In the genomic region with DNA sequence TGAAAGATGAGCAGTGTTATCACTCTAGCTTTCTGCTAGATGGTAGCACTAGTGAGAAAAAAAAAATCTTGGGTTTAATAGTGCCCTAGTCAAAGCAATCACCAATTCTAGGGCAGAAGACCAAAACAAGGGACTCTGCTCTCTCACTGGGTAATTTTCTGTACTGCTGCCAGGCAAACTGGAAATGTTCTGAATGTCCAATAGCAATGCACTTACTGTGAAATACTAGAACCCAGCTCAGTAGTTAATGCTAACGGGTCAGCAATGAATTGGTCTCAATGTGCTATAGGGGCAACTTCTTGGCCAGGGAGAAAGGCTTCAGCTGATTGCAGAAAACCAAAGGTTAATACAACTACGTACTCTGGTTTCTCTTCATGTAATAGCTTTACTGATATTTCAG, we compare ENCODE assay signal across 8 cellular contexts. TPM values are rescaled to one million over a fixed set of nuclear protein-coding genes. Genes with fewer than 3 reads are reported as not detected.
DNase-seq lines count a peak whose midpoint lies in the region; TF ChIP-seq lines count a peak whose summit lies in the region.

No MANE protein-coding gene starts in this region.

- no peaks in the 10 kb centered on the region; the same call in 1 of the 2 replicates for H3K36me3 ChIP-seq in DOHH2 (ENCODE audit: control insufficient read depth, low read length)

- no peaks in the 10 kb centered on the region for H3K9me3 ChIP-seq in DOHH2 (ENCODE audit: control insufficient read depth, insufficient read depth, low read length)

- H4K20me1 ChIP-seq in DOHH2 (ENCODE audit: control insufficient read depth, insufficient read depth, low read depth, low read length): no peaks in the 10 kb centered on the region

- H3K79me2 ChIP-seq in DOHH2 (ENCODE audit: control insufficient read depth, low read length): peaks cover 61% of the 10 kb centered on the region

- H3F3A ChIP-seq in DOHH2 (ENCODE audit: control insufficient read depth, insufficient read depth): peaks cover 10% of the 10 kb centered on the region

- no peaks in the 10 kb centered on the region for H3K27me3 ChIP-seq in DOHH2 (ENCODE audit: control insufficient read depth, low read length)

- in situ Hi-C loops in SK-MEL-5 (cut with HindIII; ENCODE audit: low pct_unique_long_range_greater_than_20kb, low sequenced_read_pairs): no loop called here

- peak overlapping the region; percentile 75 for H3K4me2 ChIP-seq in DOHH2 (ENCODE audit: low read length)

- H3K4me1 ChIP-seq in DOHH2 (ENCODE audit: control insufficient read depth, low read length): peaks cover 49% of the 10 kb centered on the region

- H3K27ac ChIP-seq in DOHH2 (ENCODE audit: low read depth, low read length): no peak overlapping the region

- H3K9me2 ChIP-seq in DOHH2 (replicated peaks; ENCODE audit: control insufficient read depth, low read length): no peaks in the 10 kb centered on the region

- TF ChIP-seq CTCF in DOHH2 (IDR thresholded peaks at IDR 0.05; ENCODE audit: low read depth, low read length, poor library complexity, severe bottlenecking): no peak

- peak overlapping the region; percentile 95 for H3K4me3 ChIP-seq in DOHH2 (ENCODE audit: low read length)

- peak; percentile 23 for DNase-seq in SK-MEL-5 (ENCODE audit: low read depth, low spot score)
- DNase-seq in fibroblast of peridontal ligament (ENCODE audit: extremely low read depth): peak; percentile 81
- peak; percentile 64 for DNase-seq in renal cortical epithelial cell (ENCODE audit: low read depth)
- no peak for DNase-seq in COLO829 (ENCODE audit: low spot score)
- DNase-seq in T-helper 9 cell: no peak
- no peak for DNase-seq in NCI-H1092 treated with DMSO at 0.1 percent for 48 hours (lab: John Stamatoyannopoulos, UW)
- no peak for DNase-seq in effector CD8-positive, alpha-beta T cell (lab: John Stamatoyannopoulos, UW)

RNA-seq across cellular contexts. Expression of a gene that starts 2.2 kb away (rescaled TPM):
- 10.2 and 11.8 TPM in 2 replicates for total RNA-seq in SK-MEL-5 (2014; rRNA removed; shearing (Covaris generic))
- polyA plus RNA-seq in SK-MEL-5 (2015; cell fraction: cytosol; rRNA removed): 18.0 and 26.1 TPM in 2 replicates
- polyA plus RNA-seq in SK-MEL-5 (2015; cell fraction: nucleus; rRNA removed): 16.7 and 39.8 TPM in 2 replicates
- 7.3 and 12.8 TPM in 2 replicates for total RNA-seq in renal cortical epithelial cell

RNA-seq across cellular contexts. Expression of a gene that starts 51.9 kb away (rescaled TPM):
- total RNA-seq in SK-MEL-5 (2014; rRNA removed; shearing (Covaris generic)): 503 and 579 TPM in 2 replicates
- polyA plus RNA-seq in SK-MEL-5 (2015; cell fraction: cytosol; rRNA removed): 367 and 454 TPM in 2 replicates
- polyA plus RNA-seq in SK-MEL-5 (2015; cell fraction: nucleus; rRNA removed): 105 and 143 TPM in 2 replicates
- 102 and 104 TPM in 2 replicates for total RNA-seq in renal cortical epithelial cell

Comparison
In these comparisons a context has a peak if more than half of its experiments do, and no peak if none do; other contexts are left out.
1. DNase-seq: peak in SK-MEL-5 (single experiment), fibroblast of peridontal ligament (single experiment) and renal cortical epithelial cell (single experiment); none in COLO829 (single experiment), T-helper 9 cell (single experiment), NCI-H1092 treated with DMSO at 0.1 percent for 48 hours (single experiment) and effector CD8-positive, alpha-beta T cell (single experiment).